9 cellular contexts compared by ENCODE assay signal in the genomic region with DNA sequence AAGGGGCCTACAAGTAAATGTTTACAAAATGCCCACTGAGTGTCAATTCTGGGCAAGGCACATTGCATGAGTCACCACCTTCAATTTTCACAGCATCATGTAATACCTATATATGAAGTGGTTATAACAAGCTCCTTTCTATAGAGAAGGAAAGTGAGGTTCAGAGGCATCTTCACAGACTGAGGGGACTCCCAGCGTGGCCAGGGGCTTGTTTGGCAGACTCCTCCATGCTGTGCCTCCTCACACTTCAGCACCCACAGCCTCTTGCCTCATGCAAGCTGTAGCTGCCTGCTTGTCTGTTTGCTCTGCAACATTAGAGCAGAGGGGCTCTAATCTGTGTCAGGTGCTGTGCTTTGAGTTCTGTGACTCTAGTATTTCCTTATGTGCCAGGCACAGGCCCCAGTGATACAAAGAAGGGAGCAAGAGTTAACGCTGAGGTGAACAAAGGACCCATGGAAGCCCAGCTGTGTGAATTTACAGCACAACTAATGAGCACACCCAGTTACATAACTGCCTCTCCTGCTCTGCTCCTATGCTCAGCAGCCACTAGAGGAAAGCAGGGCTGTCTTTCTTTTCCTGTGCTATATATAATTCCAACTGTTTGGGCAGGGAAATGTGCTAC.
DNase-seq lines count a peak whose midpoint lies in the region; ATAC-seq and TF ChIP-seq lines count a peak whose summit lies in the region.
"Had no signal": no experiment of that assay in that cellular context is flagged by ENCODE, and none has a peak within 500 bp of the region (broad histone marks: within the 10 kb centered on the region; RNA-seq: fewer than 3 reads in every experiment).

No MANE protein-coding gene starts in this region.

- H3K27ac ChIP-seq in H9 (ENCODE audit: insufficient read length, low read depth, low read length) (no peak overlapping the region), ascending aorta (peak overlapping the region; percentile 86 to 99), iPS DF 6.9 (ENCODE audit: low read length) (no peak overlapping the region)

- no peaks in the 10 kb centered on the region for H3K9me3 Mint-ChIP-seq in H9
- H3K9me3 Mint-ChIP-seq: dendritic cell treated with granulocyte-macrophage colony-stimulating factor and Interleukin-4, amounts not matched to agents 40 ng/mL and 50 ng/mL, for 4 days had no signal

- no peak overlapping the region for H2BK5ac ChIP-seq in H9 (ENCODE audit: insufficient read length, low read length)

- no peak overlapping the region for H2AK5ac ChIP-seq in H9 (ENCODE audit: insufficient read length, low read length)

- H3K4ac ChIP-seq in H9 (ENCODE audit: low read depth, low read length) = no peak overlapping the region

- H4K8ac ChIP-seq in H9 (replicated peaks; ENCODE audit: insufficient read length, low read depth, low read length) = no peak overlapping the region

- H3K4me1 Mint-ChIP-seq in H9 = peaks cover 17 to 21% of the 10 kb centered on the region in 2 experiments

- no peak overlapping the region for H3K18ac ChIP-seq in H9 (ENCODE audit: insufficient read length, low read depth, low read length)

- H3K9ac ChIP-seq in H9 (ENCODE audit: extremely low read depth, insufficient read length, low read length) (no peak overlapping the region), skeletal muscle satellite cell (ENCODE audit: low read depth, low read length) (peak overlapping the region; percentile 60)

- intact Hi-C loops in ascending aorta (cut with DNase I) = no loop called here

- no peaks in the 10 kb centered on the region for H3K36me3 Mint-ChIP-seq in H9 (ENCODE audit: insufficient read depth in 1 of 3, low read depth in 3 of 3)

- H3K27me3 Mint-ChIP-seq in H9 (ENCODE audit: low read depth) = peaks cover 63% of the 10 kb centered on the region

- H3K36me3 ChIP-seq in ascending aorta (no peaks in the 10 kb centered on the region), iPS DF 6.9 (ENCODE audit: control insufficient read depth, insufficient read depth, low read length) (no peaks in the 10 kb centered on the region), skeletal muscle satellite cell (ENCODE audit: insufficient read depth, low read length) (peaks cover 21% of the 10 kb centered on the region)

- no peak overlapping the region for H4K91ac ChIP-seq in H9 (ENCODE audit: insufficient read length, low read depth, low read length)

- TF ChIP-seq CTCF in H9 (conservative IDR thresholded peaks at IDR 0.05) = 0 out of 3 replicates have a peak, but pooled peaks have one; percentile 24
- peak in 1 of 3 experiments; percentile 5 for TF ChIP-seq CTCF in ascending aorta (IDR thresholded peaks at IDR 0.05)

- no peak overlapping the region for H3K4me3 Mint-ChIP-seq in H9
- H3K4me3 Mint-ChIP-seq: dendritic cell treated with granulocyte-macrophage colony-stimulating factor and Interleukin-4, amounts not matched to agents 40 ng/mL and 50 ng/mL, for 4 days had no signal

- no peak overlapping the region for H3K23ac ChIP-seq in H9 (ENCODE audit: insufficient read length, low read depth, low read length)

- H3K9me3 ChIP-seq in H9 (ENCODE audit: control insufficient read depth, low read depth, low read length) (no peaks in the 10 kb centered on the region), ascending aorta (no peaks in the 10 kb centered on the region), iPS DF 6.9 (ENCODE audit: control insufficient read depth, insufficient read depth, low read length) (no peaks in the 10 kb centered on the region), skeletal muscle satellite cell (replicated peaks; ENCODE audit: low read length) (no peaks in the 10 kb centered on the region)

- no peak overlapping the region for H3K27ac Mint-ChIP-seq in H9
- H3K27ac Mint-ChIP-seq: dendritic cell treated with granulocyte-macrophage colony-stimulating factor and Interleukin-4, amounts not matched to agents 40 ng/mL and 50 ng/mL, for 4 days had no signal

- no peak overlapping the region for H3K14ac ChIP-seq in H9 (ENCODE audit: insufficient read depth, low read length)

- no peak overlapping the region for H2BK12ac ChIP-seq in H9 (ENCODE audit: insufficient read length, low read depth, low read length)

- no peak overlapping the region for H2BK15ac ChIP-seq in H9 (ENCODE audit: low read depth, low read length)

- H3T11ph ChIP-seq in H9 (ENCODE audit: low read length) = no peak overlapping the region

- no peak overlapping the region for H3K56ac ChIP-seq in H9 (ENCODE audit: insufficient read length, low read depth, low read length)

- DNase-seq in H9 (peak; percentile 57), ascending aorta (ENCODE audit: low spot score in 2 of 2) (no peak), iPS DF 6.9 (ENCODE audit: low read depth, low spot score) (peak; percentile 7), NCI-H82 treated with DMSO at 0.1 percent for 48 hours (lab: John Stamatoyannopoulos, UW; ENCODE audit: unreplicated experiment) (no peak), NOMO-1 (lab: John Stamatoyannopoulos, UW; ENCODE audit: unreplicated experiment in 2 of 2) (no peak), NCI-H446 (lab: John Stamatoyannopoulos, UW) (no peak)

- no peak for ATAC-seq in GM19463 (IDR thresholded peaks at IDR 0.05; ENCODE audit: unreplicated experiment)

- WGBS in H9 (ENCODE audit: extremely low coverage, insufficient read length, low lambda C conversion rate) = no CpG with 5 or more reads among the region's 2 CpGs
- WGBS in iPS DF 6.9 (ENCODE audit: insufficient coverage, insufficient read length) = no CpG with 5 or more reads among the region's 2 CpGs

- H2BK20ac ChIP-seq in H9 (ENCODE audit: low read depth, low read length, poor library complexity, severe bottlenecking) = no peak overlapping the region

- H4K20me1 ChIP-seq in H9 (ENCODE audit: control insufficient read depth, insufficient read depth, insufficient read length) = no peaks in the 10 kb centered on the region

- H3K27me3 ChIP-seq in H9 (ENCODE audit: insufficient read depth, low read length) (no peaks in the 10 kb centered on the region), ascending aorta (no peaks in the 10 kb centered on the region), iPS DF 6.9 (ENCODE audit: control insufficient read depth, insufficient read depth, low read length) (no peaks in the 10 kb centered on the region), skeletal muscle satellite cell (ENCODE audit: control insufficient read depth, insufficient read depth, low read length) (no peaks in the 10 kb centered on the region)

- no peaks in the 10 kb centered on the region for H3K79me1 ChIP-seq in H9 (ENCODE audit: insufficient read depth, low read depth, low read length, poor library complexity, severe bottlenecking)

- H3K79me2 ChIP-seq in H9 (ENCODE audit: insufficient read depth, low read length) = no peaks in the 10 kb centered on the region

- H3K4me1 ChIP-seq in H9 (ENCODE audit: insufficient read depth, low read length) (peaks cover 3% of the 10 kb centered on the region; the same call in 1 of the 2 replicates), ascending aorta (peaks cover 30 to 62% of the 10 kb centered on the region in 2 donors), iPS DF 6.9 (ENCODE audit: control insufficient read depth, insufficient read depth, low read length) (no peaks in the 10 kb centered on the region; the same call in 1 of the 2 replicates), skeletal muscle satellite cell (ENCODE audit: control insufficient read depth, insufficient read depth, low read length) (peaks cover 58% of the 10 kb centered on the region)

- H3K4me3 ChIP-seq in ascending aorta = no peak overlapping the region
- no peak overlapping the region for H3K4me3 ChIP-seq in iPS DF 6.9 (ENCODE audit: low read length)
- H3K4me3 ChIP-seq in skeletal muscle satellite cell (ENCODE audit: low read length) = no peak overlapping the region

- H3K23me2 ChIP-seq in H9 (ENCODE audit: insufficient read length, low read depth, low read length, poor library complexity, severe bottlenecking) = no peaks in the 10 kb centered on the region

- H2BK120ac ChIP-seq in H9 (ENCODE audit: low read depth, low read length, poor library complexity, severe bottlenecking) = no peak overlapping the region

- no peak overlapping the region for H4K5ac ChIP-seq in H9 (ENCODE audit: insufficient read length, low read depth, low read length)

- no peak overlapping the region for H3K4me2 ChIP-seq in H9 (ENCODE audit: insufficient read depth, insufficient read length, low read length)
- H3K4me2 ChIP-seq in skeletal muscle satellite cell (ENCODE audit: low read length) = peak overlapping the region; percentile 13

- H2AFZ ChIP-seq in H9 (ENCODE audit: low read length) = no peak overlapping the region

Comparison
In these comparisons a context has a peak if more than half of its experiments do, and no peak if none do; other contexts are left out.
1. DNase-seq: peak in H9 (single experiment) and iPS DF 6.9 (single experiment); none in ascending aorta (0 of 2), NCI-H82 treated with DMSO at 0.1 percent for 48 hours (single experiment), NOMO-1 (0 of 2) and NCI-H446 (0 of 2).
2. H3K27ac ChIP-seq: peak in ascending aorta (2 of 2); none in H9 (single experiment) and iPS DF 6.9 (single experiment).